Comparison of ENCODE assay signal across 7 cellular contexts in genomic region chr19:11435057-11435832, GRCh38.
DNase-seq lines count a peak whose midpoint lies in the region; ATAC-seq and TF ChIP-seq lines count a peak whose summit lies in the region.

ODAD3 (minus strand) TSS chr19:11435121; CDS start chr19:11435016, 105 bp downstream.
PRKCSH (plus strand) TSS chr19:11435635; CDS start chr19:11436118, 483 bp downstream.

- in situ Hi-C loops in astrocyte of the spinal cord (cut with HindIII; ENCODE audit: low sequenced_read_pairs), result no loop called here

- TF ChIP-seq CTCF in astrocyte of the spinal cord (IDR thresholded peaks at IDR 0.05; ENCODE audit: low read depth, low read length), result peak; percentile 81

- peak; percentile 84 for ATAC-seq in GM18505 (IDR thresholded peaks at IDR 0.05; ENCODE audit: unreplicated experiment)
- peak; percentile 83 for ATAC-seq in HG02973 (IDR thresholded peaks at IDR 0.05; ENCODE audit: unreplicated experiment)

- DNase-seq in NCI-H1930 (lab: John Stamatoyannopoulos, UW) (peak; percentile 98), T-helper 9 cell (peak; percentile 92), astrocyte of the spinal cord (ENCODE audit: low read depth, low spot score) (peak; percentile 100), hippocampal formation (lab: John Stamatoyannopoulos, UW) (peak; percentile 100), retina (peak; percentile 99)

- peak within 1 kb of the TSS; percentile 68 for H3K4me3 ChIP-seq in astrocyte of the spinal cord (ENCODE audit: low read depth, low read length)

- peak; percentile 82 for TF ChIP-seq POLR2A in GM18505 (IDR thresholded peaks at IDR 0.05; ENCODE audit: borderline replicate concordance, extremely low read depth, insufficient read depth, insufficient read length)

Comparison
In these comparisons a context has a peak if more than half of its experiments do, and no peak if none do; other contexts are left out.
1. Peak in every context shown above with its lines: DNase-seq, ATAC-seq and H3K4me3 ChIP-seq.